18 cellular contexts compared by ENCODE assay signal in the genomic region with DNA sequence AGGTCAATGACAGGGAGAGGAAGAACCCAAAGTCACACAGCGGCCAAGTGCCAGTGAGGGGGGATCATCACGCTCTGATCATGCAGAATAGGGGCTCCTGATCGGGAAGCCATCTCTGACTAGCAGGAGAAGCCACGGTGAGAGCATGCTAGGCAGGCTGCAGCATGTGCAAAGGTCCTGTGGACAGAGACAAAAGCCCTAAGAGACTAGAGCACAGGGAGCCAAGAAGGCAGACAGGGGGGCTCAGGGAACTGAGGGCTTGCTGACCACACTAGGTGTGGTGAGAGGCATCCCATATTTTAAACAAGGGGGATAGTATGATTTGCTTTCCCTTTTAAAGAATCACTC.
DNase-seq lines count a peak whose midpoint lies in the region; ATAC-seq and TF ChIP-seq lines count a peak whose summit lies in the region.
"Had no signal": no experiment of that assay in that cellular context is flagged by ENCODE, and none has a peak within 500 bp of the region (broad histone marks: within the 10 kb centered on the region; RNA-seq: fewer than 3 reads in every experiment).

No MANE protein-coding gene starts in this region.

- H3K27me3 Mint-ChIP-seq in activated T-cell treated with anti-CD3 and anti-CD28 coated beads, Interleukin-2, amount 50 U/mL, for 24 hours = no peaks in the 10 kb centered on the region
- H3K27me3 Mint-ChIP-seq in brain (peaks cover 8% of the 10 kb centered on the region), mesothelial cell of epicardium (ENCODE audit: low read depth) (no peaks in the 10 kb centered on the region), CD14-positive monocyte (ENCODE audit: low read depth in 3 of 3) (peaks cover 0 to 3% (median 0%) of the 10 kb centered on the region in 3 donors), HFFc6 (ENCODE audit: insufficient read depth) (no peaks in the 10 kb centered on the region; the same call in 1 of the 2 replicates)
- H3K27me3 Mint-ChIP-seq: CD4-positive, alpha-beta T cell had no signal

- TF ChIP-seq CTCF in brain (conservative IDR thresholded peaks at IDR 0.05) = no peak
- TF ChIP-seq CTCF in mesothelial cell of epicardium (IDR thresholded peaks at IDR 0.05; ENCODE audit: unreplicated experiment) = no peak
- no peak for TF ChIP-seq CTCF in CD14-positive monocyte (IDR thresholded peaks at IDR 0.05)
- TF ChIP-seq CTCF in HFFc6 (IDR thresholded peaks at IDR 0.05) = no peak

- no peak for DNase-seq in activated T-cell treated with anti-CD3 and anti-CD28 coated beads, Interleukin-2, amount 50 U/mL, for 24 hours
- no peak for DNase-seq in activated T-cell treated with anti-CD3 and anti-CD28 coated beads, Interleukin-2, amount 50 U/mL, for 48 hours
- no peak for DNase-seq in mesothelial cell of epicardium (ENCODE audit: low spot score in 2 of 2, unreplicated experiment in 2 of 2)
- DNase-seq in stimulated activated effector memory CD8-positive, alpha-beta T cell treated with anti-CD3 and anti-CD28 coated beads, Interleukin-12 subunit alpha, Interleukin-12 subunit beta, amount 100 ng/mL, for 72 hours (ENCODE audit: low spot score in 2 of 2) = no peak
- no peak for DNase-seq in AG20443 (ENCODE audit: low spot score)
- no peak for DNase-seq in CD14-positive monocyte (ENCODE audit: low spot score)
- DNase-seq in HFFc6 = no peak
- DNase-seq: 8988T; CD4-positive, alpha-beta T cell; DMS 273 treated with DMSO at 0.1 percent for 48 hours; DMS79; MM.1S; NCI-H524 treated with DMSO at 0.1 percent for 48 hours; NK-92 treated with Interleukin-12 subunit alpha and Interleukin-12 subunit beta, amount 100 ng/mL, for 24 hours; PC-3; SJCRH30 had no signal

- H3K36me3 Mint-ChIP-seq in activated T-cell treated with anti-CD3 and anti-CD28 coated beads, Interleukin-2, amount 50 U/mL, for 24 hours (ENCODE audit: low read depth) = peaks cover 49% of the 10 kb centered on the region
- peaks cover 35% of the 10 kb centered on the region for H3K36me3 Mint-ChIP-seq in brain
- peaks cover 6% of the 10 kb centered on the region for H3K36me3 Mint-ChIP-seq in mesothelial cell of epicardium
- peaks cover 15% of the 10 kb centered on the region for H3K36me3 Mint-ChIP-seq in stimulated activated effector memory CD8-positive, alpha-beta T cell treated with anti-CD3 and anti-CD28 coated beads, Interleukin-12 subunit alpha, Interleukin-12 subunit beta, amount 100 ng/mL, for 72 hours
- H3K36me3 Mint-ChIP-seq in CD14-positive monocyte = peaks cover 27 to 37% of the 10 kb centered on the region in 2 donors
- H3K36me3 Mint-ChIP-seq in HFFc6 (ENCODE audit: low read depth) = peaks cover 13% of the 10 kb centered on the region

- no peak for ATAC-seq in stimulated activated effector memory CD8-positive, alpha-beta T cell treated with anti-CD3 and anti-CD28 coated beads, Interleukin-12 subunit alpha, Interleukin-12 subunit beta, amount 100 ng/mL, for 72 hours
- ATAC-seq: PC-3, Right ventricle myocardium inferior had no signal

- H3K9me3 Mint-ChIP-seq in activated T-cell treated with anti-CD3 and anti-CD28 coated beads, Interleukin-2, amount 50 U/mL, for 24 hours = peaks cover 7% of the 10 kb centered on the region
- H3K9me3 Mint-ChIP-seq in brain (peaks cover 3 to 13% (median 6%) of the 10 kb centered on the region in 5 experiments), mesothelial cell of epicardium (peaks cover 5% of the 10 kb centered on the region), CD14-positive monocyte (peaks cover 0 to 7% (median 2%) of the 10 kb centered on the region in 7 donors), HFFc6 (no peaks in the 10 kb centered on the region)
- H3K9me3 Mint-ChIP-seq in stimulated activated effector memory CD8-positive, alpha-beta T cell treated with anti-CD3 and anti-CD28 coated beads, Interleukin-12 subunit alpha, Interleukin-12 subunit beta, amount 100 ng/mL, for 72 hours = no peaks in the 10 kb centered on the region
- H3K9me3 Mint-ChIP-seq: CD4-positive, alpha-beta T cell had no signal

- intact Hi-C loops in CD14-positive monocyte (cut with micrococcal nuclease) = no loop called here

- peak overlapping the region; percentile 56 for H3K27ac Mint-ChIP-seq in activated T-cell treated with anti-CD3 and anti-CD28 coated beads, Interleukin-2, amount 50 U/mL, for 24 hours
- H3K27ac Mint-ChIP-seq in brain = peak overlapping the region in 3 of 5 experiments; percentile 26 to 57 (median 38)
- H3K27ac Mint-ChIP-seq in mesothelial cell of epicardium = peak overlapping the region; percentile 14
- H3K27ac Mint-ChIP-seq in stimulated activated effector memory CD8-positive, alpha-beta T cell treated with anti-CD3 and anti-CD28 coated beads, Interleukin-12 subunit alpha, Interleukin-12 subunit beta, amount 100 ng/mL, for 72 hours = peak overlapping the region; percentile 52
- H3K27ac Mint-ChIP-seq in CD14-positive monocyte = no peak overlapping the region
- no peak overlapping the region for H3K27ac Mint-ChIP-seq in HFFc6
- H3K27ac Mint-ChIP-seq: CD4-positive, alpha-beta T cell had no signal

- H3K4me1 Mint-ChIP-seq in activated T-cell treated with anti-CD3 and anti-CD28 coated beads, Interleukin-2, amount 50 U/mL, for 24 hours (ENCODE audit: low read depth) = no peaks in the 10 kb centered on the region
- H3K4me1 Mint-ChIP-seq in brain (peaks cover 37% of the 10 kb centered on the region), mesothelial cell of epicardium (peaks cover 55% of the 10 kb centered on the region), CD14-positive monocyte (no peaks in the 10 kb centered on the region), HFFc6 (ENCODE audit: low read depth) (no peaks in the 10 kb centered on the region)
- H3K4me1 Mint-ChIP-seq in stimulated activated effector memory CD8-positive, alpha-beta T cell treated with anti-CD3 and anti-CD28 coated beads, Interleukin-12 subunit alpha, Interleukin-12 subunit beta, amount 100 ng/mL, for 72 hours = no peaks in the 10 kb centered on the region

- H3K4me3 Mint-ChIP-seq in activated T-cell treated with anti-CD3 and anti-CD28 coated beads, Interleukin-2, amount 50 U/mL, for 24 hours = no peak overlapping the region
- H3K4me3 Mint-ChIP-seq in brain = no peak overlapping the region
- H3K4me3 Mint-ChIP-seq in mesothelial cell of epicardium = no peak overlapping the region
- no peak overlapping the region for H3K4me3 Mint-ChIP-seq in stimulated activated effector memory CD8-positive, alpha-beta T cell treated with anti-CD3 and anti-CD28 coated beads, Interleukin-12 subunit alpha, Interleukin-12 subunit beta, amount 100 ng/mL, for 72 hours
- H3K4me3 Mint-ChIP-seq in CD14-positive monocyte = no peak overlapping the region
- no peak overlapping the region for H3K4me3 Mint-ChIP-seq in HFFc6
- H3K4me3 Mint-ChIP-seq: CD4-positive, alpha-beta T cell had no signal

Comparison
In these comparisons a context has a peak if more than half of its experiments do, and no peak if none do; other contexts are left out.
1. H3K27ac Mint-ChIP-seq: peak in activated T-cell treated with anti-CD3 and anti-CD28 coated beads, Interleukin-2, amount 50 U/mL, for 24 hours (single experiment), brain (3 of 5), mesothelial cell of epicardium (single experiment) and stimulated activated effector memory CD8-positive, alpha-beta T cell treated with anti-CD3 and anti-CD28 coated beads, Interleukin-12 subunit alpha, Interleukin-12 subunit beta, amount 100 ng/mL, for 72 hours (single experiment); none in CD14-positive monocyte (0 of 7) and HFFc6 (single experiment).